ENCODE assay signal across 8 cellular contexts in the genomic region with DNA sequence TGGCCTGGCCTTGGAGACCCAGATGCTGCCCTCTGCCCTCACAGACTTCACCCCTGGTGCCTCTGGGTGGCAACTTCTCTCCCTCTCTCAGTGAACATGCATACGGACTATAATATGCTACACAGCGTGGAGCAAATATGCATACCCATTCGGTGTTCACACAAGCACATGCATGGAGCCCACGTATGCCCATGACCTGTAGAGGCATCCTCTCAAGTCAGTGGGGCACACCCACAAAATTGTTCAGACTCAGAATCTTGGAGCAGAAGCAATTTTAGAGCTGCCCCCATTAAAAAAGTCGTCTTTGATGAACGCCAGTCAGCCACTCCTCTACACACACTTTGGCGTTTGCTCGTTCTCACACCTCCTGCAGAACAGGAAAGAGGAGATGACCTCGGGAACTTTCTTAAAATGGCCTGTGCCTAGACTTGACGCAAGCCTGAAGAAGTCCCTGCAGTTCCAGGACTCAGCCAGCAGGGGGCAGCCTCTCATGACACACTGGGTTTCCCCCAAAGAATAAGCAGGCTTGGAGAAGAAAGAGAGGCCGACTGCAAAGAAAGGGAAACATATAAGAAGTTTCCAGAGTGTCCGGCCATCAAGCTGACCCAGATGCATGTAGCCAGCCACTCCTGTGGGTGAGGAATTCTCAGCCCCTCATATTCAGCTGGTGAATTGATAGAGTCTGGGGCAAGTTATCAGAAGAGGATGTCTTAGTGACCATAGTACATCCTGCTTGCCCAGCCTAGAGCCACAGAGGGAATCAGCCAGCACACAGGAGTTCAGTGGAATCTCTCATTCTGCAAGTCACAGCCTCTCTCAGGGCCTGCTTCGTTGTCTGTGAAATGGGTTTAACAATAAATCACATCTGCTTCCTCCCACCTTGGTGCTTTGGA. TPM values are rescaled to one million over a fixed set of nuclear protein-coding genes. Genes with fewer than 3 reads are reported as not detected.
A peak's percentile ranks its signal among the peaks of the same experiment; 100 is the strongest.
DNase-seq lines count a peak whose midpoint lies in the region; ATAC-seq and TF ChIP-seq lines count a peak whose summit lies in the region.

No MANE protein-coding gene starts in this region.

- H3K4me3 ChIP-seq in H7 (ENCODE audit: insufficient read depth, low read depth, low read length) (no peak overlapping the region), lower leg skin (ENCODE audit: low read depth, poor library complexity, severe bottlenecking) (no peak overlapping the region)

- TF ChIP-seq CTCF in chondrocyte (IDR thresholded peaks at IDR 0.05) (peak; percentile 97), lower leg skin (IDR thresholded peaks at IDR 0.05) (peak in 1 of 3 donors; percentile 81)

- CTCF ChIA-PET in activated CD4-positive, alpha-beta T cell treated with anti-CD3 and anti-CD28 coated beads for 36 hours (lab: Charles Lee): interaction anchor here (0.8 to 2.2 kb wide), 12 partner anchors 11 to 423 kb away, joined by 3 to 13 read pairs (median 4); a partner anchor contains a TSS

- intact Hi-C loops in activated CD4-positive, alpha-beta T cell treated with anti-CD3 and anti-CD28 coated beads for 36 hours (cut with DNase I, micrococcal nuclease): loop anchor here (1.0 kb wide), 4 partner anchors 89 to 423 kb away; no protein-coding TSS in a partner anchor
- intact Hi-C loops in lower leg skin (cut with DNase I; ENCODE audit: low total_unique reads): loop anchor here (10.0 kb wide), 1 partner anchor 87 kb away; no protein-coding TSS in a partner anchor

- H3K27me3 Mint-ChIP-seq in activated CD4-positive, alpha-beta T cell treated with anti-CD3 and anti-CD28 coated beads for 36 hours: no peaks in the 10 kb centered on the region
- H3K27me3 Mint-ChIP-seq in chondrocyte (ENCODE audit: low read depth): no peaks in the 10 kb centered on the region

- no peaks in the 10 kb centered on the region for H3K36me3 ChIP-seq in H7 (replicated peaks; ENCODE audit: control insufficient read depth, insufficient read depth, low read length)

- 21 to 31% methylated on average over 13 of the region's 13 CpGs for WGBS in lower leg skin, 2 donors

- H3K4me1 Mint-ChIP-seq in activated CD4-positive, alpha-beta T cell treated with anti-CD3 and anti-CD28 coated beads for 36 hours: no peaks in the 10 kb centered on the region
- no peaks in the 10 kb centered on the region for H3K4me1 Mint-ChIP-seq in chondrocyte (ENCODE audit: low read depth)

- DNase-seq in EL: peak; percentile 58
- DNase-seq in H7: peak; percentile 84
- DNase-seq in NCI-H2107 (lab: John Stamatoyannopoulos, UW): peak; percentile 14
- DNase-seq in activated CD4-positive, alpha-beta T cell treated with anti-CD3 and anti-CD28 coated beads for 36 hours: peak; percentile 85
- no peak for DNase-seq in chondrocyte (ENCODE audit: low spot score)
- peak; percentile 42 to 95 for DNase-seq in lower leg skin (ENCODE audit: low spot score in 2 of 2)
- DNase-seq in stimulated activated CD4-positive, alpha-beta T cell treated with anti-CD3 and anti-CD28 coated beads, TNF-alpha, amount 100 ng/mL, for 1 hour (ENCODE audit: low read depth in 3 of 3, low spot score in 1 of 3): peak; percentile 22 to 67 (median 66)

- TF ChIP-seq POLR2A in lower leg skin (IDR thresholded peaks at IDR 0.05): no peak

- H3K4me3 Mint-ChIP-seq in activated CD4-positive, alpha-beta T cell treated with anti-CD3 and anti-CD28 coated beads for 36 hours: no peak overlapping the region
- H3K4me3 Mint-ChIP-seq in chondrocyte (ENCODE audit: unreplicated experiment): no peak overlapping the region

- no peaks in the 10 kb centered on the region for H3K27me3 ChIP-seq in H7 (ENCODE audit: control insufficient read depth, insufficient read depth, low read length)

- POLR2A ChIA-PET in activated CD4-positive, alpha-beta T cell treated with anti-CD3 and anti-CD28 coated beads for 36 hours (lab: Charles Lee): no interaction called here

- no peaks in the 10 kb centered on the region for H3K36me3 Mint-ChIP-seq in activated CD4-positive, alpha-beta T cell treated with anti-CD3 and anti-CD28 coated beads for 36 hours (ENCODE audit: low read depth)
- H3K36me3 Mint-ChIP-seq in chondrocyte (ENCODE audit: low read depth): no peaks in the 10 kb centered on the region

- no peaks in the 10 kb centered on the region for H3K9me3 Mint-ChIP-seq in activated CD4-positive, alpha-beta T cell treated with anti-CD3 and anti-CD28 coated beads for 36 hours (ENCODE audit: low read depth)
- no peaks in the 10 kb centered on the region for H3K9me3 Mint-ChIP-seq in chondrocyte (ENCODE audit: low read depth)

- peak; percentile 76 for ATAC-seq in activated CD4-positive, alpha-beta T cell treated with anti-CD3 and anti-CD28 coated beads for 36 hours
- no peak for ATAC-seq in GM21447 (IDR thresholded peaks at IDR 0.05; ENCODE audit: unreplicated experiment)

- no peak overlapping the region for H3K27ac Mint-ChIP-seq in activated CD4-positive, alpha-beta T cell treated with anti-CD3 and anti-CD28 coated beads for 36 hours
- no peak overlapping the region for H3K27ac Mint-ChIP-seq in chondrocyte (ENCODE audit: unreplicated experiment)

RNA-seq across cellular contexts. Expression of a gene that starts 17.3 kb away (rescaled TPM):
- total RNA-seq in H7 (2014; rRNA removed; shearing (Covaris generic)): 0.38 and 0.44 TPM in 2 replicates
- 1 to 10 TPM; 1.9 to 2.1 TPM for total RNA-seq in activated CD4-positive, alpha-beta T cell treated with anti-CD3 and anti-CD28 coated beads for 36 hours
- 0.19 to 1.3 TPM (median 1.1 TPM) in 3 replicates for total RNA-seq in chondrocyte
- total RNA-seq in lower leg skin: under 1 TPM in 1 of 4 donors, not detected in 3; 0.16 TPM
